In genomic region chr12:53973093-53974042, GRCh38 we compare ENCODE assay signal across 9 cellular contexts. TPM values are rescaled to one million over a fixed set of nuclear protein-coding genes. Genes with fewer than 3 reads are reported as not detected.
DNase-seq lines count a peak whose midpoint lies in the region; ATAC-seq and TF ChIP-seq lines count a peak whose summit lies in the region.
"Had no signal": no experiment of that assay in that cellular context is flagged by ENCODE, and none has a peak within 500 bp of the region (broad histone marks: within the 10 kb centered on the region; RNA-seq: fewer than 3 reads in every experiment).

HOXC11 (plus strand) TSS chr12:53973126; CDS start chr12:53973242, 116 bp downstream.

- peaks cover 100% of the 10 kb centered on the region for H3K27me3 Mint-ChIP-seq in endodermal cell (ENCODE audit: insufficient read depth)

- H3K4me3 ChIP-seq in endodermal cell (ENCODE audit: low read length) (no peak within 1 kb of the TSS), psoas muscle (peak within 1 kb of the TSS; percentile 69)

- ATAC-seq in psoas muscle: peak in 3 of 4 donors; percentile 53 to 65 (median 59)

- H3K27ac ChIP-seq in endodermal cell (ENCODE audit: low read depth, low read length): no peak within 1 kb of the TSS
- peak within 1 kb of the TSS; percentile 71 for H3K27ac ChIP-seq in psoas muscle

- H3K36me3 Mint-ChIP-seq in endodermal cell (ENCODE audit: low read depth): no peaks in the 10 kb centered on the region

- peak within 1 kb of the TSS; percentile 34 for H3K4me3 Mint-ChIP-seq in endodermal cell

- H3K27ac Mint-ChIP-seq in endodermal cell: no peak within 1 kb of the TSS

- no peaks in the 10 kb centered on the region for H3K36me3 ChIP-seq in endodermal cell (ENCODE audit: control insufficient read depth, insufficient read depth, low read length)
- no peaks in the 10 kb centered on the region for H3K36me3 ChIP-seq in psoas muscle (ENCODE audit: insufficient read depth in 1 of 2, low read depth in 1 of 2)

- 4 to 9% methylated on average over 27 to 77 of the region's 80 CpGs for WGBS in endodermal cell (ENCODE audit: insufficient coverage in 1 of 2, insufficient read length in 1 of 2), 2 experiments
- WGBS in psoas muscle, 3 donors: 3 to 5% (median 3%) methylated on average over 76 to 80 of the region's 80 CpGs

- H3K27me3 ChIP-seq in endodermal cell (ENCODE audit: control insufficient read depth, insufficient read depth, low read length, poor library complexity, severe bottlenecking): peaks cover 100% of the 10 kb centered on the region
- peaks cover 0 to 76% (median 28%) of the 10 kb centered on the region in 3 donors for H3K27me3 ChIP-seq in psoas muscle (ENCODE audit: insufficient read depth in 3 of 3, low read length in 2 of 3)

- H3K4me1 Mint-ChIP-seq in endodermal cell: peaks cover 15% of the 10 kb centered on the region

- intact Hi-C loops in psoas muscle (cut with DNase I): no loop called here
- intact Hi-C loops in posterior vena cava (cut with DNase I): loop anchor here in 1 of 2 donors (10.0 kb wide), 1 partner anchor 199 kb away; no protein-coding TSS in a partner anchor

- H3K9me3 Mint-ChIP-seq in endodermal cell: peaks cover 17% of the 10 kb centered on the region

- DNase-seq in Daoy (ENCODE audit: low read depth): peak; percentile 70
- DNase-seq in NCI-H748 treated with DMSO at 0.1 percent for 48 hours (lab: John Stamatoyannopoulos, UW): peak; percentile 11
- peak; percentile 84 for DNase-seq in endodermal cell
- peak in 1 of 2 donors; percentile 73 for DNase-seq in psoas muscle
- DNase-seq in stimulated activated CD8-positive, alpha-beta memory T cell treated with anti-CD3 and anti-CD28 coated beads, Interleukin-4, amount 100 ng/mL, for 48 hours: no peak
- no peak for DNase-seq in posterior vena cava (ENCODE audit: low spot score)
- DNase-seq in NCI-H2171 treated with DMSO at 0.1 percent for 48 hours (lab: John Stamatoyannopoulos, UW): no peak
- DNase-seq in OCI-M1 (lab: John Stamatoyannopoulos, UW): no peak

- TF ChIP-seq CTCF in endodermal cell (conservative IDR thresholded peaks at IDR 0.05): no peak
- TF ChIP-seq CTCF in psoas muscle (IDR thresholded peaks at IDR 0.05): no peak

- H3K9ac ChIP-seq in endodermal cell (ENCODE audit: extremely low read depth, low read length, poor library complexity, severe bottlenecking): no peak within 1 kb of the TSS

- H3K4me1 ChIP-seq in endodermal cell (ENCODE audit: control insufficient read depth, insufficient read depth, low read length) (no peaks in the 10 kb centered on the region), psoas muscle (peaks cover 5% of the 10 kb centered on the region)

- H3K9me3 ChIP-seq in endodermal cell (ENCODE audit: control insufficient read depth, low read length) (peaks cover 7% of the 10 kb centered on the region), psoas muscle (no peaks in the 10 kb centered on the region)

RNA-seq across cellular contexts. Expression of gene HOXC11, which starts in this region (rescaled TPM):
- total RNA-seq in Daoy (2014; rRNA removed; shearing (Covaris generic)): 1.5 and 2.6 TPM in 2 replicates
- total RNA-seq in endodermal cell (not detected), psoas muscle (under 1 TPM in 2 of 4 donors, not detected in 2; 0.34 to 0.82 TPM), posterior vena cava (1 to 10 TPM; 1.3 to 4.2 TPM)
- polyA plus RNA-seq in endodermal cell (2013, experiment 1 of 2): 1.4 TPM
- polyA plus RNA-seq in endodermal cell (2013, experiment 2 of 2): 1.0 TPM
- polyA plus RNA-seq in psoas muscle: 1 to 10 TPM in 1 of 3 donors, under 1 TPM in 2; 0.66 to 2.2 (median 0.95) TPM
- total RNA-seq: liver had no signal
- polyA plus RNA-seq: liver had no signal

Comparison
In these comparisons a context has a peak if more than half of its experiments do, and no peak if none do; other contexts are left out.
1. DNase-seq: peak in Daoy (single experiment), NCI-H748 treated with DMSO at 0.1 percent for 48 hours (single experiment) and endodermal cell (single experiment); none in stimulated activated CD8-positive, alpha-beta memory T cell treated with anti-CD3 and anti-CD28 coated beads, Interleukin-4, amount 100 ng/mL, for 48 hours (single experiment), posterior vena cava (single experiment), NCI-H2171 treated with DMSO at 0.1 percent for 48 hours (single experiment) and OCI-M1 (single experiment).